Comparison of ENCODE assay signal across 10 cellular contexts in the genomic region with DNA sequence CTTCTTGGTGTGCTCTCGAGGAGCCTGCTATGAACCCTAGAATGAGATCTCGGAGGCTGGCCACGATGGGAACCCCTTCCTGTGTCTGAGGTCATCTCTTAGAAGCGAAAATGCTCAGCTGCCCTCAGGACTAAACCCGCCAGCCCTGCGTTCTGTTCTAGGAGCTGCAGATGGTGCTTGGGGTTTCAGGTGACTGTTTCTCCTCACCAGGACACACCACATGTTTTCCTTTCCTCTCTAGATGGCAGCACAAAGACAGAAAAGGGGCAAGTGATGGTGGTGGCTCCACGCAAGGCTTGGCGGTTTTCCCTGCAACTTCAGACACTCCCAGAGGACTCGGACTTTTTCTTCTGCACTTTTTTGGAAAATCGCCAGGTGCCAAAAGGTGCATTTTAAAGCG.
DNase-seq lines count a peak whose midpoint lies in the region; ATAC-seq, FAIRE-seq and TF ChIP-seq lines count a peak whose summit lies in the region.
"Had no signal": no experiment of that assay in that cellular context is flagged by ENCODE, and none has a peak within 500 bp of the region (broad histone marks: within the 10 kb centered on the region; RNA-seq: fewer than 3 reads in every experiment).

No MANE protein-coding gene starts in this region.

- H3K4me3 ChIP-seq in BE2C (ENCODE audit: low read depth, low read length), result no peak overlapping the region
- H3K4me3 ChIP-seq: SK-N-MC had no signal

- TF ChIP-seq CTCF in BE2C (IDR thresholded peaks at IDR 0.05; ENCODE audit: low read depth, low read length), result peak; percentile 51
- TF ChIP-seq CTCF in LNCAP (IDR thresholded peaks at IDR 0.05), result peak; percentile 13; the same call in 1 of the 2 replicates
- peak; percentile 73 for TF ChIP-seq CTCF in VCaP (conservative IDR thresholded peaks at IDR 0.05)

- H3K27me3 ChIP-seq in BE2C, result no peaks in the 10 kb centered on the region

- peak; percentile 26 for DNase-seq in BE2C
- DNase-seq in iPS DF 4.7 (ENCODE audit: extremely low read depth, low spot score), result peak; percentile 33
- no peak for DNase-seq in GM12892 (ENCODE audit: insufficient read length)
- DNase-seq: activated T-cell treated with anti-CD3 and anti-CD28 coated beads, Interleukin-2, amount 50 U/mL, for 48 hours had no signal

- H3K36me3 ChIP-seq in BE2C, result no peaks in the 10 kb centered on the region; the same call in none of the 2 replicates

- no peak for FAIRE-seq in GM12892 (lab: Jason Lieb, UNC)

- no peak overlapping the region for H3K27ac ChIP-seq in VCaP
- H3K27ac ChIP-seq: SK-N-MC had no signal

- H3K9me3 ChIP-seq in BE2C, result no peaks in the 10 kb centered on the region

- no peaks in the 10 kb centered on the region for H3K4me1 ChIP-seq in BE2C

- TF ChIP-seq POLR2A in GM12892 (IDR thresholded peaks at IDR 0.05; ENCODE audit: low read depth, low read length), result no peak
- no peak for TF ChIP-seq POLR2A in GM18505 (IDR thresholded peaks at IDR 0.05; ENCODE audit: borderline replicate concordance, extremely low read depth, insufficient read depth, insufficient read length)

- ATAC-seq in GM18519 (IDR thresholded peaks at IDR 0.05; ENCODE audit: low FRiP score, unreplicated experiment) (no peak), GM18505 (IDR thresholded peaks at IDR 0.05; ENCODE audit: unreplicated experiment) (no peak), HG02642 (IDR thresholded peaks at IDR 0.05; ENCODE audit: poor library complexity, unreplicated experiment) (no peak)

Comparison
In these comparisons a context has a peak if more than half of its experiments do, and no peak if none do; other contexts are left out.
1. CTCF ChIP-seq: peak in every context shown above with its lines; median percentile 73 in VCaP; 51 in BE2C; 13 in LNCAP.